10 cellular contexts compared by ENCODE assay signal in the genomic region with DNA sequence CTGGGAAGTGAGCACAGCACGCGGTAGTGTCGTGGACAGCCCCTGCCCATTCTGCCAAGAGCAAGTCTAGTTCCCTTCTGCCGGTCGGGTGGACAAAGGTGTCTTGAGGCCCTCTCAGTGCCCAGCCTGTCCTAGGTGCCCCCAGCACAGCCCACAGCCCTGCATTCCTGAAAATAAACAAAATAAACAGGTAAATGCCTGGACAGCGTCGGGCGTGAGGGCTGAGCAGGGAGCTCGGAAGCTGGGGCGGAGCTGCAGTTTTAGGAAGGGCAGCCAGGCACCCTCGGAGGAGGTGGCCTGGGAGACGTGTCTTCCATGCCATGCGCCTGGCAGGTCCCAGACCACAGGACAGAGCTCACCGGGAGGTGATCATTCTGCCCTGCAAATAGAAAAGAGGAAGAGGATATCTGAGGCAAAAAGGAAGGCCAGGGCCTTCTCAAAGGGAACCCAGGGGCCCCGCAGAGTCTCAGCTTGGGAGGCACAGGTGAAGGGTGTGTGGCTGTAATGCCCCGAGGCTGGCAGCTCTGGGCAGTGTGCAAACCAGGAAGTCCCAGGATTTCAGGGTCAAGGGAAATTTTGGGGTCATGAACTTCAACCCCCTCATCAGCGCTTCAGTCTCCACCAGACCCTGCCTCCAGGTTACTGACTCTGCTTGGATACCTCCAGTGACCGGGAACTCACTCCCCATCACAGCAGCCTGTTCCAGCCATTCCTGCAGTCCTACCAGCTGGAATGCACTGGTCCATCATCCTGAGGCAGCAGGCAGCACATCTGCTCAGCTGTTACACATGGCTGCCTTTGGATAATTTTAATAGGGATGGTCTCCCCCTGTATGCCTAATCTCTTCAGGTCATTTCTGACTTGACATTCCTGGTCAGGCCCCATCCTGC. TPM values are rescaled to one million over a fixed set of nuclear protein-coding genes. Genes with fewer than 3 reads are reported as not detected.
DNase-seq lines count a peak whose midpoint lies in the region; ATAC-seq and TF ChIP-seq lines count a peak whose summit lies in the region.
"Had no signal": no experiment of that assay in that cellular context is flagged by ENCODE, and none has a peak within 500 bp of the region (broad histone marks: within the 10 kb centered on the region; RNA-seq: fewer than 3 reads in every experiment).

No MANE protein-coding gene starts in this region.

- no CpG with 5 or more reads among the region's 18 CpGs for WGBS in mesendoderm (ENCODE audit: extremely low coverage, insufficient coverage, low lambda C conversion rate)
- 57% methylated on average over 18 of the region's 18 CpGs for WGBS in urinary bladder

- no peak overlapping the region for H4K5ac ChIP-seq in mesendoderm (ENCODE audit: low read length)

- no peaks in the 10 kb centered on the region for H3K9me3 Mint-ChIP-seq in activated naive CD8-positive, alpha-beta T cell treated with anti-CD3 and anti-CD28 coated beads, Interleukin-2, amount 10 ng/mL, durations not matched to agents 7 days and 5 days
- H3K9me3 Mint-ChIP-seq in activated naive CD8-positive, alpha-beta T cell treated with anti-CD3 and anti-CD28 coated beads, Interleukin-2, amount 50 U/mL, for 24 hours, result no peaks in the 10 kb centered on the region

- POLR2A ChIA-PET in activated naive CD8-positive, alpha-beta T cell treated with anti-CD3 and anti-CD28 coated beads, Interleukin-2, amount 10 ng/mL, durations not matched to agents 7 days and 5 days (lab: Charles Lee), result no interaction called here

- ATAC-seq in activated naive CD8-positive, alpha-beta T cell treated with anti-CD3 and anti-CD28 coated beads, Interleukin-2, amount 10 ng/mL, durations not matched to agents 7 days and 5 days (ENCODE audit: low read depth), result no peak
- ATAC-seq in activated naive CD8-positive, alpha-beta T cell treated with anti-CD3 and anti-CD28 coated beads, Interleukin-2, amount 50 U/mL, for 24 hours, result no peak
- no peak for ATAC-seq in HG02973 (IDR thresholded peaks at IDR 0.05; ENCODE audit: unreplicated experiment)

- H3K79me2 ChIP-seq in mesendoderm (ENCODE audit: control insufficient read depth, insufficient read depth, low read length), result no peaks in the 10 kb centered on the region

- no peak overlapping the region for H3K4ac ChIP-seq in mesendoderm (ENCODE audit: low read depth, low read length)

- no peaks in the 10 kb centered on the region for H3K79me1 ChIP-seq in mesendoderm (ENCODE audit: low read length)

- H3K27ac ChIP-seq in mesendoderm (ENCODE audit: low read depth, low read length), result no peak overlapping the region
- no peak overlapping the region for H3K27ac ChIP-seq in urinary bladder (ENCODE audit: low read depth)
- H3K27ac ChIP-seq: SJCRH30 had no signal

- H3K4me3 Mint-ChIP-seq in activated naive CD8-positive, alpha-beta T cell treated with anti-CD3 and anti-CD28 coated beads, Interleukin-2, amount 10 ng/mL, durations not matched to agents 7 days and 5 days, result no peak overlapping the region
- no peak overlapping the region for H3K4me3 Mint-ChIP-seq in activated naive CD8-positive, alpha-beta T cell treated with anti-CD3 and anti-CD28 coated beads, Interleukin-2, amount 50 U/mL, for 24 hours

- peaks cover 31% of the 10 kb centered on the region for H3K27me3 Mint-ChIP-seq in activated naive CD8-positive, alpha-beta T cell treated with anti-CD3 and anti-CD28 coated beads, Interleukin-2, amount 10 ng/mL, durations not matched to agents 7 days and 5 days
- peaks cover 32% of the 10 kb centered on the region for H3K27me3 Mint-ChIP-seq in activated naive CD8-positive, alpha-beta T cell treated with anti-CD3 and anti-CD28 coated beads, Interleukin-2, amount 50 U/mL, for 24 hours

- no peak overlapping the region for H3K9ac ChIP-seq in mesendoderm (ENCODE audit: low read length)

- no peak overlapping the region for H2BK120ac ChIP-seq in mesendoderm (ENCODE audit: low read depth, low read length)

- H3K36me3 Mint-ChIP-seq in activated naive CD8-positive, alpha-beta T cell treated with anti-CD3 and anti-CD28 coated beads, Interleukin-2, amount 10 ng/mL, durations not matched to agents 7 days and 5 days, result no peaks in the 10 kb centered on the region
- no peaks in the 10 kb centered on the region for H3K36me3 Mint-ChIP-seq in activated naive CD8-positive, alpha-beta T cell treated with anti-CD3 and anti-CD28 coated beads, Interleukin-2, amount 50 U/mL, for 24 hours (ENCODE audit: low read depth)

- H3K4me3 ChIP-seq in cardiac fibroblast (replicated peaks in 1 of 2; ENCODE audit: low read depth in 2 of 2, low read length in 2 of 2) (peak overlapping the region; percentile 42 to 64), mesendoderm (ENCODE audit: low read length) (no peak overlapping the region), urinary bladder (ENCODE audit: low read depth, low read length) (peak overlapping the region; percentile 49)
- H3K4me3 ChIP-seq: SJCRH30 had no signal

- peak; percentile 26 for DNase-seq in activated naive CD8-positive, alpha-beta T cell treated with anti-CD3 and anti-CD28 coated beads, Interleukin-2, amount 10 ng/mL, durations not matched to agents 7 days and 5 days
- DNase-seq in activated naive CD8-positive, alpha-beta T cell treated with anti-CD3 and anti-CD28 coated beads, Interleukin-2, amount 50 U/mL, for 24 hours, result no peak
- DNase-seq in cardiac fibroblast (ENCODE audit: low read depth in 2 of 2) (no peak), mesendoderm (no peak), islet precursor cell (no peak)
- no peak for DNase-seq in activated CD4-positive, alpha-beta T cell treated with anti-CD3 and anti-CD28 coated beads for 48 hours
- DNase-seq: NCI-H1417 treated with DMSO at 0.1 percent for 48 hours, SJCRH30 had no signal

- no peak overlapping the region for H2AK5ac ChIP-seq in mesendoderm (ENCODE audit: low read length)

- no peak overlapping the region for H2BK5ac ChIP-seq in mesendoderm (ENCODE audit: low read length)

- H3K27me3 ChIP-seq in mesendoderm (ENCODE audit: insufficient read depth, low read length, poor library complexity), result peaks cover 20% of the 10 kb centered on the region
- H3K27me3 ChIP-seq: SJCRH30 had no signal

- no peak overlapping the region for H4K8ac ChIP-seq in mesendoderm (ENCODE audit: low read depth, low read length)

- H3K4me2 ChIP-seq in mesendoderm (ENCODE audit: low read length), result no peak overlapping the region

- no peak overlapping the region for H2BK15ac ChIP-seq in mesendoderm (replicated peaks; ENCODE audit: low read depth)

- H3K27ac Mint-ChIP-seq in activated naive CD8-positive, alpha-beta T cell treated with anti-CD3 and anti-CD28 coated beads, Interleukin-2, amount 10 ng/mL, durations not matched to agents 7 days and 5 days, result no peak overlapping the region
- H3K27ac Mint-ChIP-seq in activated naive CD8-positive, alpha-beta T cell treated with anti-CD3 and anti-CD28 coated beads, Interleukin-2, amount 50 U/mL, for 24 hours, result no peak overlapping the region

- H3K4me1 ChIP-seq in mesendoderm (ENCODE audit: control insufficient read depth, low read depth, low read length), result no peaks in the 10 kb centered on the region
- H3K4me1 ChIP-seq in urinary bladder (ENCODE audit: insufficient read depth), result no peaks in the 10 kb centered on the region
- H3K4me1 ChIP-seq: SJCRH30 had no signal

- H3K23ac ChIP-seq in mesendoderm (ENCODE audit: low read length), result peak overlapping the region; percentile 3

- H3K4me1 Mint-ChIP-seq in activated naive CD8-positive, alpha-beta T cell treated with anti-CD3 and anti-CD28 coated beads, Interleukin-2, amount 10 ng/mL, durations not matched to agents 7 days and 5 days, result no peaks in the 10 kb centered on the region
- H3K4me1 Mint-ChIP-seq in activated naive CD8-positive, alpha-beta T cell treated with anti-CD3 and anti-CD28 coated beads, Interleukin-2, amount 50 U/mL, for 24 hours, result peaks cover 5% of the 10 kb centered on the region

- H3K18ac ChIP-seq in mesendoderm (ENCODE audit: low read length), result no peak overlapping the region

- H3K36me3 ChIP-seq in mesendoderm (ENCODE audit: control insufficient read depth, insufficient read depth, low read length) (no peaks in the 10 kb centered on the region), urinary bladder (ENCODE audit: insufficient read depth) (no peaks in the 10 kb centered on the region)
- H3K36me3 ChIP-seq: SJCRH30 had no signal

- no peak overlapping the region for H3K56ac ChIP-seq in mesendoderm (ENCODE audit: low read length)

- TF ChIP-seq CTCF in cardiac fibroblast (IDR thresholded peaks at IDR 0.05; ENCODE audit: low read depth, low read length), result no peak

RNA-seq across cellular contexts. Expression of a gene that starts 1.7 kb away (rescaled TPM):
- total RNA-seq in activated naive CD8-positive, alpha-beta T cell treated with anti-CD3 and anti-CD28 coated beads, Interleukin-2, amount 10 ng/mL, durations not matched to agents 7 days and 5 days, result 1 to 10 TPM; 1.1 to 1.2 TPM
- polyA plus RNA-seq in mesendoderm (2013, experiment 1 of 2), result 0.67 TPM
- polyA plus RNA-seq in mesendoderm (2013, experiment 2 of 2), result 0.63 TPM
- total RNA-seq in urinary bladder, result 9.5 TPM
- 1.3 TPM for polyA plus RNA-seq in urinary bladder
- total RNA-seq: SJCRH30 had no signal
